ENCODE assay signal across 18 cellular contexts in the genomic region with DNA sequence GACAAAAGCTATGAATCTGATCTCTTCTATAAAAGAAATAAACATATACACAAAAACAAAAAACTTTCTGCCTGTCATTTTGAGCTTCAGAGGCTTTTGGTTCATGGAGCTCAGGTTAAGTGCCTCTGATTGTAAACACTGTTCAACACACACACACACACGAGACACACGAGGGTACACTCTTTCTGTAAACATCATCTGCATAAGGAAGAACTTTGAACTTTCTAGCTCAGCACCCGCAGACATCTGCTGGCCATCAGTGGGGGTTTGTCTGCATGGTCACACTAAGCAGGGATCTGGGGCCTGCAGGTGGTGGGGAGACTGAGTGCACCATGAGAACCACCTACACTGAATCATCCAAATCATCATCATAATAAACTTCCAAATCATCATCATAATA. TPM values are rescaled to one million over a fixed set of nuclear protein-coding genes. Genes with fewer than 3 reads are reported as not detected.
DNase-seq lines count a peak whose midpoint lies in the region; ATAC-seq, FAIRE-seq and TF ChIP-seq lines count a peak whose summit lies in the region.
"Had no signal": no experiment of that assay in that cellular context is flagged by ENCODE, and none has a peak within 500 bp of the region (broad histone marks: within the 10 kb centered on the region; RNA-seq: fewer than 3 reads in every experiment).

No MANE protein-coding gene starts in this region.

- H3K4me1 ChIP-seq in GM12878 (ENCODE audit: control insufficient read depth, insufficient read depth, low read length) (peaks cover 17% of the 10 kb centered on the region; the same call in 1 of the 2 replicates), liver (ENCODE audit: control insufficient read depth in 4 of 4, insufficient read depth in 4 of 4, low read length in 3 of 4) (peaks cover 2 to 50% (median 39%) of the 10 kb centered on the region in 4 donors), pancreas (peaks cover 3 to 14% (median 5%) of the 10 kb centered on the region in 3 donors)

- H3K36me3 ChIP-seq in GM12878 (ENCODE audit: control insufficient read depth in 2 of 2, insufficient read depth in 2 of 2, low read length in 1 of 2) (no peaks in the 10 kb centered on the region), liver (ENCODE audit: control insufficient read depth in 4 of 4, insufficient read depth in 3 of 4, low read depth in 1 of 4, low read length in 3 of 4) (no peaks in the 10 kb centered on the region), pancreas (no peaks in the 10 kb centered on the region)
- H3K36me3 ChIP-seq: HAP-1 had no signal

- CTCF ChIA-PET in GM12878 (lab: Yijun Ruan, JAX), result interaction anchor here (1.0 to 4.4 kb wide), 6 partner anchors 9 to 396 kb away, joined by 3 to 40 read pairs (median 10); no protein-coding TSS in a partner anchor

- DNase-seq in COLO668 (lab: John Stamatoyannopoulos, UW; ENCODE audit: unreplicated experiment) (peak; percentile 48), NCI-H526 (lab: John Stamatoyannopoulos, UW) (peak; percentile 28 to 55), GM12878 (ENCODE audit: low read depth, low spot score) (no peak), pancreas (no peak), Right ventricle myocardium inferior (ENCODE audit: missing footprints) (no peak)
- DNase-seq in activated CD4-positive, alpha-beta T cell treated with anti-CD3 and anti-CD28 coated beads for 4 hours, result no peak
- DNase-seq: CD8-positive, alpha-beta T cell; COR-L47; DMS 273 treated with DMSO at 0.1 percent for 48 hours; DMS79; GDM1; GM23248; IMR-90 had no signal

- RAD21 ChIA-PET in GM12878 (lab: Charles Lee; ENCODE audit: unreplicated experiment), result interaction anchor here (1.4 to 6.1 kb wide), 4 partner anchors 15 to 393 kb away, joined by 3 to 58 read pairs (median 5); no protein-coding TSS in a partner anchor

- no peak for TF ChIP-seq CTCF in GM12878 (IDR thresholded peaks at IDR 0.05 in 2 of 3, conservative IDR thresholded peaks at IDR 0.05 in 1 of 3; ENCODE audit: control insufficient read depth in 2 of 3, extremely low read depth in 1 of 3, insufficient read depth in 1 of 3, low read depth in 3 of 3, low read length in 3 of 3)
- no peak for TF ChIP-seq CTCF in liver (IDR thresholded peaks at IDR 0.05; ENCODE audit: low read depth, low read length, missing input control)
- no peak for TF ChIP-seq CTCF in pancreas (IDR thresholded peaks at IDR 0.05)

- H3K9ac ChIP-seq in GM12878 (ENCODE audit: control insufficient read depth, insufficient read depth, low read length), result no peak overlapping the region
- no peak overlapping the region for H3K9ac ChIP-seq in liver (ENCODE audit: low read depth in 1 of 2, low read length in 2 of 2)
- H3K9ac ChIP-seq: BLaER1 treated with 17β-estradiol and CSF1 and Interleukin-3, amounts not matched to agents 10 nM and 100 nM; GM23248 had no signal

- no TSS peak for BruUV-seq in GM12878 (replicated peaks; lab: Mats Ljungman, UMichigan)

- no peak for TF ChIP-seq POLR2A in GM12878 (IDR thresholded peaks at IDR 0.05; ENCODE audit: low read depth, low read length)

- peaks cover 14% of the 10 kb centered on the region for H3K79me2 ChIP-seq in GM12878 (ENCODE audit: control insufficient read depth, insufficient read depth, low read length)

- 71% methylated on average over 3 of the region's 3 CpGs for WGBS in GM12878 (ENCODE audit: insufficient coverage, insufficient replicate concordance, low lambda C conversion rate, missing lambda C conversion rate)
- WGBS in liver, result 25% methylated on average over 3 of the region's 3 CpGs
- 7 to 14% methylated on average over 3 of the region's 3 CpGs for WGBS in pancreas, 2 donors

- in situ Hi-C loops in GM12878 (cut with MboI), result loop anchor here (5.0 to 10.0 kb wide), 2 partner anchors 505 to 1328 kb away; no protein-coding TSS in a partner anchor

- no peak for ATAC-seq in GM12878
- no peak for ATAC-seq in pancreas
- no peak for ATAC-seq in Right ventricle myocardium inferior
- ATAC-seq in HG02885 (IDR thresholded peaks at IDR 0.05; ENCODE audit: poor library complexity, unreplicated experiment), result no peak
- ATAC-seq: CD8-positive, alpha-beta T cell; K562 had no signal

- no peak overlapping the region for H3K27ac ChIP-seq in GM12878 (ENCODE audit: control insufficient read depth, insufficient read depth)
- no peak overlapping the region for H3K27ac ChIP-seq in liver (ENCODE audit: low read depth in 1 of 2, low read length in 2 of 2)
- H3K27ac ChIP-seq in pancreas, result no peak overlapping the region
- H3K27ac ChIP-seq: BLaER1 treated with 17β-estradiol and CSF1 and Interleukin-3, amounts not matched to agents 10 nM and 100 nM; GM23248 had no signal

- H3K4me2 ChIP-seq in GM12878 (ENCODE audit: control insufficient read depth, insufficient read depth), result no peak overlapping the region
- H3K4me2 ChIP-seq: BLaER1 treated with 17β-estradiol and CSF1 and Interleukin-3, amounts not matched to agents 10 nM and 100 nM had no signal

- TF ChIP-seq EP300 in GM12878 (IDR thresholded peaks at IDR 0.05; ENCODE audit: borderline replicate concordance in 1 of 2, control insufficient read depth in 1 of 2, low read depth in 2 of 2, low read length in 2 of 2), result no peak

- no peak overlapping the region for H2AFZ ChIP-seq in GM12878 (ENCODE audit: control insufficient read depth, low read depth, low read length)
- H2AFZ ChIP-seq: GM23248 had no signal

- SMC1A ChIA-PET in GM12878 (lab: Charles Lee; ENCODE audit: uncharacterized antibody, unreplicated experiment), result interaction anchor here (0.6 to 10.3 kb wide), 8 partner anchors 17 to 437 kb away, joined by 3 to 131 read pairs (median 4); no protein-coding TSS in a partner anchor

- H4K20me1 ChIP-seq in GM12878 (ENCODE audit: control insufficient read depth, insufficient read depth), result no peaks in the 10 kb centered on the region

- H3K27me3 ChIP-seq in GM12878 (replicated peaks in 1 of 2; ENCODE audit: control insufficient read depth in 2 of 2, insufficient read depth in 2 of 2, low read length in 1 of 2) (no peaks in the 10 kb centered on the region), liver (ENCODE audit: control insufficient read depth in 4 of 4, insufficient read depth in 4 of 4, low read length in 3 of 4) (no peaks in the 10 kb centered on the region), pancreas (no peaks in the 10 kb centered on the region)
- H3K27me3 ChIP-seq: BLaER1 treated with 17β-estradiol and CSF1 and Interleukin-3, amounts not matched to agents 10 nM and 100 nM had no signal

- peak; percentile 41 for FAIRE-seq in GM12878 (lab: Jason Lieb, UNC)
- no peak for FAIRE-seq in pancreas (lab: Jason Lieb, UNC)
- FAIRE-seq: K562 had no signal

- no peak overlapping the region for H3K4me3 ChIP-seq in GM12878
- H3K4me3 ChIP-seq in liver (ENCODE audit: low read depth in 1 of 3, low read length in 3 of 3), result no peak overlapping the region
- H3K4me3 ChIP-seq in pancreas, result no peak overlapping the region
- H3K4me3 ChIP-seq: BLaER1 treated with 17β-estradiol and CSF1 and Interleukin-3, amounts not matched to agents 10 nM and 100 nM; GM23248; HAP-1; K562 had no signal

- H3K9me3 ChIP-seq in GM12878 (replicated peaks; ENCODE audit: control insufficient read depth, insufficient read depth, low read length) (no peaks in the 10 kb centered on the region), liver (ENCODE audit: control insufficient read depth in 4 of 4, low read length in 3 of 4) (no peaks in the 10 kb centered on the region), pancreas (no peaks in the 10 kb centered on the region)
- H3K9me3 ChIP-seq: BLaER1 treated with 17β-estradiol and CSF1 and Interleukin-3, amounts not matched to agents 10 nM and 100 nM; HAP-1 had no signal

- POLR2A ChIA-PET in GM12878 (lab: Charles Lee), result no interaction called here

- TF ChIP-seq RAD21 in GM12878 (IDR thresholded peaks at IDR 0.05; ENCODE audit: insufficient read depth, low read depth, low read length), result no peak
- TF ChIP-seq RAD21 in liver (IDR thresholded peaks at IDR 0.05), result no peak

- intact Hi-C loops in GM12878 (cut with micrococcal nuclease; ENCODE audit: unreplicated experiment) (loop anchor here (5.0 kb wide), 1 partner anchor 200 kb away; no protein-coding TSS in a partner anchor), pancreas (cut with DNase I) (no loop called here), Right ventricle myocardium inferior (cut with DNase I) (loop anchor here (10.0 kb wide), 1 partner anchor 508 kb away; no protein-coding TSS in a partner anchor)

TF ChIP-seq in GM12878, 131 proteins besides CTCF, POLR2A, EP300 and RAD21 (continues in another document):
- no peak for TF ChIP-seq GABPA (IDR thresholded peaks at IDR 0.05; ENCODE audit: low read depth)

TF ChIP-seq in liver, 16 proteins besides CTCF, POLR2A, EP300 and RAD21 (continues in another document):
- TF ChIP-seq JUND (IDR thresholded peaks at IDR 0.05), result no peak
- peak; percentile 29 for TF ChIP-seq HNF4G (IDR thresholded peaks at IDR 0.05)
- TF ChIP-seq FOXA2 (IDR thresholded peaks at IDR 0.05), result peak; percentile 60
- TF ChIP-seq GABPA (IDR thresholded peaks at IDR 0.05 in 1 of 2, conservative IDR thresholded peaks at IDR 0.05 in 1 of 2), result no peak
- TF ChIP-seq RXRA (IDR thresholded peaks at IDR 0.05), result peak; percentile 27 to 34
- TF ChIP-seq HNF4A (conservative IDR thresholded peaks at IDR 0.05), result peak; percentile 66 to 70
- peak; percentile 40 for TF ChIP-seq SP1 (IDR thresholded peaks at IDR 0.05)
- TF ChIP-seq, protein P1, sequence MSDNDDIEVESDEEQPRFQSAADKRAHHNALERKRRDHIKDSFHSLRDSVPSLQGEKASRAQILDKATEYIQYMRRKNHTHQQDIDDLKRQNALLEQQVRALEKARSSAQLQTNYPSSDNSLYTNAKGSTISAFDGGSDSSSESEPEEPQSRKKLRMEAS (IDR thresholded peaks at IDR 0.05), result no peak

RNA-seq across cellular contexts. Expression of a gene that starts 54.9 kb away (rescaled TPM):
- total RNA-seq in GM12878 (2013; cell fraction: nucleolus; rRNA removed), result 117 and 126 TPM in 2 replicates
- total RNA-seq in GM12878 (2014; rRNA removed) (21.3 and 22.0 TPM in 2 replicates), GM12878 (2014; rRNA removed; fragmentation: Illumina TruSeq; extraction: Trizol) (29.5 and 30.4 TPM in 2 replicates), GM12878 (2021) (25.5 and 26.0 TPM in 2 replicates), liver (10 to 100 TPM; 13.4 to 17.1 TPM), pancreas (10 to 100 TPM; 13.6 to 26.0 (median 18.1) TPM), Right ventricle myocardium inferior (17.0 TPM)
- 18.0 TPM for polyA plus RNA-seq in GM12878 (2011; ENCODE audit: low read depth)
- polyA plus RNA-seq in GM12878 (2011; rRNA removed) (38.8 and 50.8 TPM in 2 replicates), GM12878 (2014; fragmentation: Illumina TruSeq; extraction: Trizol) (46.6 and 48.9 TPM in 2 replicates), GM12878 (2014; fragmentation: Nextera tagmentation; extraction: Ambion mirVana) (10 to 100 TPM in 1 of 2 experiments, 1 to 10 TPM in 1; 8.2 to 13.6 TPM), GM12878 (2014; rRNA removed) (29.6 and 32.7 TPM in 2 replicates), GM12878 (2016; fragmentation: Nextera tagmentation; extraction: Ambion mirVana) (10 to 100 TPM; 31.7 to 33.2 TPM), liver (10 to 100 TPM; 10.2 to 11.4 TPM), pancreas (10 to 100 TPM; 30.0 to 35.9 TPM)
- 29.1 and 32.3 TPM in 2 replicates for polyA plus RNA-seq in GM12878 (2011; cell fraction: cytosol; rRNA removed)
- polyA plus RNA-seq in GM12878 (2011; cell fraction: nucleus; rRNA removed), result 49.8 and 49.9 TPM in 2 replicates
- 21.1 and 22.0 TPM in 2 replicates for polyA plus RNA-seq in GM12878 (2012)
- polyA minus RNA-seq in GM12878 (2011; rRNA and poly(A)+ RNA removed), result 28.1 and 33.5 TPM in 2 replicates
- 7.4 and 7.9 TPM in 2 replicates for polyA minus RNA-seq in GM12878 (2011; cell fraction: cytosol; rRNA and poly(A)+ RNA removed)
- polyA minus RNA-seq in GM12878 (2011; cell fraction: nucleus; rRNA and poly(A)+ RNA removed), result 21.4 and 36.7 TPM in 2 replicates

Comparison
In these comparisons a context has a peak if more than half of its experiments do, and no peak if none do; other contexts are left out.
1. DNase-seq: peak in COLO668 (single experiment) and NCI-H526 (2 of 2); none in GM12878 (single experiment), pancreas (0 of 6), activated CD4-positive, alpha-beta T cell treated with anti-CD3 and anti-CD28 coated beads for 4 hours (0 of 2) and Right ventricle myocardium inferior (single experiment).
2. intact Hi-C loops: an anchor here in GM12878 (5.0 kb wide) and Right ventricle myocardium inferior (10.0 kb wide); none called in pancreas.